28 cellular contexts compared by ENCODE assay signal in genomic region chrX:118660085-118660484, GRCh38.
"Had no signal": no experiment of that assay in that cellular context is flagged by ENCODE, and none has a peak within 500 bp of the region (broad histone marks: within the 10 kb centered on the region; RNA-seq: fewer than 3 reads in every experiment).

No MANE protein-coding gene starts in this region.

- H3K4me1 ChIP-seq: foreskin keratinocyte, prostate gland, sigmoid colon, testis had no signal

- H3K27me3 Mint-ChIP-seq: activated naive CD8-positive, alpha-beta T cell treated with anti-CD3 and anti-CD28 coated beads, Interleukin-2, amount 10 ng/mL, durations not matched to agents 7 days and 5 days; naive thymus-derived CD4-positive, alpha-beta T cell; stimulated activated naive B cell treated with anti-CD40 and anti-IgM and Interleukin-4, amounts not matched to agents 10 μg/mL and 1 μg/mL and 100 μg/mL, for 72 hours had no signal

- H3K9me3 ChIP-seq: ovary, prostate gland, sigmoid colon, testis, transverse colon had no signal

- H3K27ac Mint-ChIP-seq: activated naive CD8-positive, alpha-beta T cell treated with anti-CD3 and anti-CD28 coated beads, Interleukin-2, amount 10 ng/mL, durations not matched to agents 7 days and 5 days; mesothelial cell of epicardium; T-helper 1 cell treated with Interleukin-12 subunit alpha and Interleukin-12 subunit beta and Interleukin-4 antibody, amounts not matched to agents 30 μg/mL and 1 μg/mL, for 36 hours had no signal

- DNase-seq: activated CD4-positive, alpha-beta T cell treated with anti-CD3 and anti-CD28 coated beads for 4 hours; activated CD4-positive, alpha-beta T cell treated with anti-CD3 and anti-CD28 coated beads, Interleukin-2, amount 50 U/mL, for 4 hours; activated effector memory CD4-positive, alpha-beta T cell treated with Interleukin-2 at 50 U/mL for 16 hours; activated naive CD4-positive, alpha-beta T cell treated with Interleukin-2 at 50 U/mL for 16 hours; activated naive CD8-positive, alpha-beta T cell treated with anti-CD3 and anti-CD28 coated beads, Interleukin-2, amount 10 ng/mL, durations not matched to agents 7 days and 5 days; caudate nucleus; cortex of kidney; foreskin keratinocyte; left ventricle myocardium superior; mammary epithelial cell; naive thymus-derived CD4-positive, alpha-beta T cell; ovary; sigmoid colon; stimulated activated CD4-positive, alpha-beta T cell treated with anti-CD3 and anti-CD28 coated beads, Interleukin-1b, Interleukin-23, amount 100 ng/mL, for 48 hours; stimulated activated CD4-positive, alpha-beta T cell treated with anti-CD3 and anti-CD28 coated beads, Interleukin-4, amount 100 ng/mL, for 4 hours; stimulated activated naive B cell treated with anti-CD40 and anti-IgM and Interleukin-4, amounts not matched to agents 10 μg/mL and 1 μg/mL and 100 μg/mL, for 72 hours; T-helper 9 cell; testis; transverse colon had no signal

- H3K9me3 Mint-ChIP-seq: activated naive CD8-positive, alpha-beta T cell treated with anti-CD3 and anti-CD28 coated beads, Interleukin-2, amount 10 ng/mL, durations not matched to agents 7 days and 5 days; stimulated activated naive B cell treated with anti-CD40 and anti-IgM and Interleukin-4, amounts not matched to agents 10 μg/mL and 1 μg/mL and 100 μg/mL, for 72 hours; T-helper 1 cell treated with Interleukin-12 subunit alpha and Interleukin-12 subunit beta and Interleukin-4 antibody, amounts not matched to agents 30 μg/mL and 1 μg/mL, for 36 hours had no signal

- H3K4me3 Mint-ChIP-seq: activated naive CD8-positive, alpha-beta T cell treated with anti-CD3 and anti-CD28 coated beads, Interleukin-2, amount 10 ng/mL, durations not matched to agents 7 days and 5 days; mesothelial cell of epicardium; naive thymus-derived CD4-positive, alpha-beta T cell; stimulated activated naive B cell treated with anti-CD40 and anti-IgM and Interleukin-4, amounts not matched to agents 10 μg/mL and 1 μg/mL and 100 μg/mL, for 72 hours; T-helper 1 cell treated with Interleukin-12 subunit alpha and Interleukin-12 subunit beta and Interleukin-4 antibody, amounts not matched to agents 30 μg/mL and 1 μg/mL, for 36 hours had no signal

- H3K4me2 ChIP-seq: smooth muscle cell had no signal

- H3K36me3 ChIP-seq: ovary, prostate gland, transverse colon had no signal

- H3K4me3 ChIP-seq: ovary, prostate gland, sigmoid colon, smooth muscle cell, testis, transverse colon had no signal

- FAIRE-seq: endothelial cell of umbilical vein, islet of Langerhans, TTC549 had no signal

- H3K27me3 ChIP-seq: foreskin keratinocyte, ovary, sigmoid colon, testis, transverse colon had no signal

- H3K27ac ChIP-seq: foreskin keratinocyte, ovary, prostate gland, sigmoid colon, testis, transverse colon, VCaP had no signal

- H3K4me1 Mint-ChIP-seq: activated naive CD8-positive, alpha-beta T cell treated with anti-CD3 and anti-CD28 coated beads, Interleukin-2, amount 10 ng/mL, durations not matched to agents 7 days and 5 days had no signal

- ATAC-seq: esophagus mucosa; foreskin keratinocyte; left ventricle myocardium superior; naive thymus-derived CD4-positive, alpha-beta T cell; stimulated activated naive B cell treated with anti-CD40 and anti-IgM and Interleukin-4, amounts not matched to agents 10 μg/mL and 1 μg/mL and 100 μg/mL, for 72 hours had no signal
